ENCODE assay signal across 8 cellular contexts in the genomic region with DNA sequence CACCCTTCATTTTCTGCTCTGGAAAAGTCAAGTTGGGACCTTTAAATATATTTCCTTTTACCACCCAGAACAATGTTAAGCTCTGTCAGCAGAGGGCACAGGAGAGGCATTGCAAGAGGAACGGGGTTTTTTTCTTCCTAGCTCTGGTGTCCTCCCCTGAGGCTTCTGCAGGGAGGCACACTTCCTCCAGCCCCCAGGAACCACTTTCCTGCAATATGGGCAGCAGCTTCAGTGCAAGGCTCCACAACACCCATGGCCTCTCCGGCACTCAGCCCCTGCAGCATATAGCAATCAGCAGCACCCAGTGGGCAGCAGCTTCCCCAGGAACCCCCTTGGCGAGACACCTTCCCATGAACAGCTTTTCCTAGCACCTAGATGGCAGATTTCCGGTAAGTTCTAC.
A peak's percentile ranks its signal among the peaks of the same experiment; 100 is the strongest.
DNase-seq lines count a peak whose midpoint lies in the region; FAIRE-seq and TF ChIP-seq lines count a peak whose summit lies in the region.

No MANE protein-coding gene starts in this region.

- H2AFZ ChIP-seq in mesenchymal stem cell (ENCODE audit: low read depth, low read length), result no peak overlapping the region

- no peak overlapping the region for H3K4me3 ChIP-seq in AG04450 (ENCODE audit: low read depth, low read length)
- H3K4me3 ChIP-seq in adrenal gland, result no peak overlapping the region
- H3K4me3 ChIP-seq in mesenchymal stem cell (ENCODE audit: insufficient read depth in 1 of 2, low read depth in 1 of 2, low read length in 2 of 2), result no peak overlapping the region
- H3K4me3 ChIP-seq in ascending aorta, result no peak overlapping the region

- POLR2A ChIA-PET in AG04450 (lab: Yijun Ruan, JAX), result no interaction called here
- POLR2A ChIA-PET in GM10248 (lab: Yijun Ruan, JAX), result no interaction called here

- H2BK12ac ChIP-seq in mesenchymal stem cell (ENCODE audit: low read length in 2 of 2), result no peak overlapping the region

- peak; percentile 36 for TF ChIP-seq CTCF in AG04450 (IDR thresholded peaks at IDR 0.05; ENCODE audit: low read depth, low read length)
- TF ChIP-seq CTCF in GM10248 (IDR thresholded peaks at IDR 0.05; ENCODE audit: control extremely low read depth, extremely low read depth, low read depth, missing control alignments), result peak; percentile 67
- TF ChIP-seq CTCF in adrenal gland (IDR thresholded peaks at IDR 0.05), result peak in 4 of 6 experiments; percentile 31 to 39 (median 32)
- no peak for TF ChIP-seq CTCF in ascending aorta (IDR thresholded peaks at IDR 0.05)

- H3K4me1 ChIP-seq in adrenal gland (replicated peaks in 1 of 2), result no peaks in the 10 kb centered on the region
- no peaks in the 10 kb centered on the region for H3K4me1 ChIP-seq in mesenchymal stem cell (ENCODE audit: control insufficient read depth, insufficient read depth, low read depth, low read length)
- no peaks in the 10 kb centered on the region for H3K4me1 ChIP-seq in ascending aorta

- no peak for TF ChIP-seq POLR2A in adrenal gland (IDR thresholded peaks at IDR 0.05)

- H2AK5ac ChIP-seq in mesenchymal stem cell (ENCODE audit: low read length, severe bottlenecking), result no peak overlapping the region

- H3K9me3 ChIP-seq in AG04450 (ENCODE audit: control insufficient read depth, insufficient read depth, low read length) (peaks cover 5% of the 10 kb centered on the region; the same call in 1 of the 2 replicates), adrenal gland (replicated peaks in 1 of 3) (no peaks in the 10 kb centered on the region), mesenchymal stem cell (ENCODE audit: control insufficient read depth, low read length) (no peaks in the 10 kb centered on the region), ascending aorta (no peaks in the 10 kb centered on the region)

- H3K4ac ChIP-seq in mesenchymal stem cell (ENCODE audit: low read depth in 1 of 2, low read length in 2 of 2), result no peak overlapping the region

- FAIRE-seq in frontal cortex (lab: Jason Lieb, UNC), result no peak

- no peak overlapping the region for H2BK120ac ChIP-seq in mesenchymal stem cell (ENCODE audit: low read depth, low read length)

- no peak overlapping the region for H3K18ac ChIP-seq in mesenchymal stem cell (ENCODE audit: low read depth in 1 of 2, low read length in 2 of 2)

- CTCF ChIA-PET in AG04450 (lab: Charles Lee), result interaction anchor here (1.7 kb wide), 1 partner anchor 304 kb away, joined by 6 read pairs; no protein-coding TSS in a partner anchor
- CTCF ChIA-PET in GM10248 (lab: Yijun Ruan, JAX), result interaction anchor here (0.6 to 7.3 kb wide), 25 partner anchors 9 to 342 kb away, joined by 3 to 78 read pairs (median 4); no protein-coding TSS in a partner anchor

- H2BK15ac ChIP-seq in mesenchymal stem cell (ENCODE audit: low read depth, poor library complexity, severe bottlenecking), result no peak overlapping the region

- H3K4me2 ChIP-seq in mesenchymal stem cell (ENCODE audit: low read length, poor library complexity, severe bottlenecking), result no peak overlapping the region

- intact Hi-C loops in adrenal gland (cut with DNase I) (no loop called here), ascending aorta (cut with DNase I) (no loop called here)

- H3K23ac ChIP-seq in mesenchymal stem cell (ENCODE audit: low read length in 2 of 2), result no peak overlapping the region

- H4K8ac ChIP-seq in mesenchymal stem cell (ENCODE audit: low read length), result no peak overlapping the region

- 45 to 85% (median 51%) methylated on average over 4 of the region's 4 CpGs for WGBS in adrenal gland, 4 donors
- 40% methylated on average over 4 of the region's 4 CpGs for WGBS in mesenchymal stem cell

- no peak overlapping the region for H3K27ac ChIP-seq in AG04450 (ENCODE audit: low read depth, low read length)
- no peak overlapping the region for H3K27ac ChIP-seq in adrenal gland
- no peak overlapping the region for H3K27ac ChIP-seq in mesenchymal stem cell (ENCODE audit: low read length, poor library complexity, severe bottlenecking)
- H3K27ac ChIP-seq in ascending aorta, result no peak overlapping the region

- no peak overlapping the region for H4K91ac ChIP-seq in mesenchymal stem cell (ENCODE audit: low read length)

- H3K27me3 ChIP-seq in AG04450 (ENCODE audit: control insufficient read depth, insufficient read depth, low read length), result no peaks in the 10 kb centered on the region
- no peaks in the 10 kb centered on the region for H3K27me3 ChIP-seq in adrenal gland
- peaks cover 0 to 12% of the 10 kb centered on the region in 2 experiments for H3K27me3 ChIP-seq in mesenchymal stem cell (ENCODE audit: control insufficient read depth in 1 of 2, insufficient read depth in 1 of 2, low read length in 2 of 2)
- no peaks in the 10 kb centered on the region for H3K27me3 ChIP-seq in ascending aorta

- no peak overlapping the region for H3K14ac ChIP-seq in mesenchymal stem cell (ENCODE audit: low read length in 2 of 2)

- no peaks in the 10 kb centered on the region for H3K79me1 ChIP-seq in mesenchymal stem cell (replicated peaks; ENCODE audit: low read length, poor library complexity, severe bottlenecking)

- no peak overlapping the region for H3K9ac ChIP-seq in mesenchymal stem cell (ENCODE audit: low read length)

- H2BK5ac ChIP-seq in mesenchymal stem cell (ENCODE audit: low read depth, low read length, poor library complexity, severe bottlenecking), result no peak overlapping the region

- DNase-seq in AG04450 (ENCODE audit: low read depth, low spot score) (no peak), GM10248 (ENCODE audit: extremely low spot score) (peak; percentile 51), KG1 (lab: John Stamatoyannopoulos, UW) (peak; percentile 32), adrenal gland (peak in 2 of 7 donors; percentile 12 to 14), mesenchymal stem cell (peak; percentile 5), ascending aorta (ENCODE audit: low spot score in 2 of 2) (no peak), frontal cortex (ENCODE audit: low spot score in 2 of 2) (no peak), NCI-H1417 treated with DMSO at 0.1 percent for 48 hours (lab: John Stamatoyannopoulos, UW) (no peak)

- no peaks in the 10 kb centered on the region for H3K36me3 ChIP-seq in adrenal gland (replicated peaks in 1 of 2)
- no peaks in the 10 kb centered on the region for H3K36me3 ChIP-seq in mesenchymal stem cell (ENCODE audit: control insufficient read depth in 1 of 2, insufficient read depth in 2 of 2, low read depth in 1 of 2, low read length in 2 of 2)
- no peaks in the 10 kb centered on the region for H3K36me3 ChIP-seq in ascending aorta

Comparison
In these comparisons a context has a peak if more than half of its experiments do, and no peak if none do; other contexts are left out.
1. DNase-seq: peak in GM10248 (single experiment), KG1 (single experiment) and mesenchymal stem cell (single experiment); none in AG04450 (single experiment), ascending aorta (0 of 2), frontal cortex (0 of 2) and NCI-H1417 treated with DMSO at 0.1 percent for 48 hours (single experiment).
2. CTCF ChIP-seq: peak in AG04450 (single experiment), GM10248 (single experiment) and adrenal gland (4 of 6); none in ascending aorta (0 of 3).